In genomic region chr16:23863511-23864422, GRCh38 we compare ENCODE assay signal across 8 cellular contexts. TPM values are rescaled to one million over a fixed set of nuclear protein-coding genes. Genes with fewer than 3 reads are reported as not detected.
DNase-seq lines count a peak whose midpoint lies in the region; ATAC-seq and TF ChIP-seq lines count a peak whose summit lies in the region.

No MANE protein-coding gene starts in this region.

- peaks cover 58% of the 10 kb centered on the region for H3K4me1 ChIP-seq in OCI-LY1 (ENCODE audit: insufficient read depth, low read length, severe bottlenecking)
- H3K4me1 ChIP-seq in right lobe of liver = no peaks in the 10 kb centered on the region

- H3F3A ChIP-seq in OCI-LY1 (ENCODE audit: insufficient read depth, low read length) = no peaks in the 10 kb centered on the region

- no peak for TF ChIP-seq CTCF in OCI-LY1 (IDR thresholded peaks at IDR 0.05; ENCODE audit: low read length)
- no peak for TF ChIP-seq CTCF in right lobe of liver (IDR thresholded peaks at IDR 0.05)

- peak overlapping the region; percentile 93 for H3K27ac ChIP-seq in OCI-LY1 (ENCODE audit: low read depth, low read length, poor library complexity, severe bottlenecking)
- H3K27ac ChIP-seq in right lobe of liver = no peak overlapping the region

- H3K27me3 ChIP-seq in OCI-LY1 (ENCODE audit: insufficient read depth, low read length) = no peaks in the 10 kb centered on the region
- no peaks in the 10 kb centered on the region for H3K27me3 ChIP-seq in right lobe of liver

- H2AFZ ChIP-seq in OCI-LY1 (ENCODE audit: low read length) = 0 out of 2 replicates have a peak overlapping the region, but pooled peaks have one; percentile 84

- peak overlapping the region; percentile 100 for H3K4me2 ChIP-seq in OCI-LY1 (ENCODE audit: low read length)

- H3K9me2 ChIP-seq in OCI-LY1 (ENCODE audit: low read depth, low read length) = no peaks in the 10 kb centered on the region

- ATAC-seq in GM18873 (IDR thresholded peaks at IDR 0.05; ENCODE audit: low FRiP score, unreplicated experiment) (peak; percentile 80), HG02840 (IDR thresholded peaks at IDR 0.05; ENCODE audit: low FRiP score, unreplicated experiment) (peak; percentile 77), right lobe of liver (peak; percentile 47 to 67 (median 56))

- H3K36me3 ChIP-seq in OCI-LY1 (ENCODE audit: insufficient read depth, low read length) = no peaks in the 10 kb centered on the region
- H3K36me3 ChIP-seq in right lobe of liver = no peaks in the 10 kb centered on the region

- DNase-seq in right lobe of liver = no peak
- DNase-seq in NCI-H1436 treated with DMSO at 0.1 percent for 48 hours (lab: John Stamatoyannopoulos, UW) = no peak
- no peak for DNase-seq in cerebellar cortex (ENCODE audit: low spot score)
- no peak for DNase-seq in NCI-H748 treated with DMSO at 0.1 percent for 48 hours (lab: John Stamatoyannopoulos, UW)
- no peak for DNase-seq in DMS153 (lab: John Stamatoyannopoulos, UW)

- TF ChIP-seq POLR2A in right lobe of liver (IDR thresholded peaks at IDR 0.05) = no peak

- intact Hi-C loops in right lobe of liver (cut with DNase I) = no loop called here

- peak overlapping the region; percentile 61 for H3K9ac ChIP-seq in OCI-LY1 (ENCODE audit: low read length)

- H3K79me2 ChIP-seq in OCI-LY1 (ENCODE audit: insufficient read depth, low read length) = no peaks in the 10 kb centered on the region

- no peaks in the 10 kb centered on the region for H4K20me1 ChIP-seq in OCI-LY1 (ENCODE audit: insufficient read depth, low read length)

- 23% methylated on average over 12 of the region's 12 CpGs for WGBS in right lobe of liver (ENCODE audit: insufficient coverage, low coverage, low lambda C conversion rate, missing lambda C conversion rate)

- H3K9me3 ChIP-seq in OCI-LY1 (ENCODE audit: low read length) = no peaks in the 10 kb centered on the region
- no peaks in the 10 kb centered on the region for H3K9me3 ChIP-seq in right lobe of liver

- H3K4me3 ChIP-seq in OCI-LY1 (ENCODE audit: low read depth, low read length, poor library complexity, severe bottlenecking) (peak overlapping the region; percentile 58), right lobe of liver (peak overlapping the region in 1 of 3 donors; percentile 1)

RNA-seq across cellular contexts. Expression of gene PRKCB, which starts 28.0 kb away (rescaled TPM):
- 1 to 10 TPM; 1.7 to 8.1 (median 3.5) TPM for total RNA-seq in right lobe of liver
